ENCODE assay signal across 17 cellular contexts in the genomic region with DNA sequence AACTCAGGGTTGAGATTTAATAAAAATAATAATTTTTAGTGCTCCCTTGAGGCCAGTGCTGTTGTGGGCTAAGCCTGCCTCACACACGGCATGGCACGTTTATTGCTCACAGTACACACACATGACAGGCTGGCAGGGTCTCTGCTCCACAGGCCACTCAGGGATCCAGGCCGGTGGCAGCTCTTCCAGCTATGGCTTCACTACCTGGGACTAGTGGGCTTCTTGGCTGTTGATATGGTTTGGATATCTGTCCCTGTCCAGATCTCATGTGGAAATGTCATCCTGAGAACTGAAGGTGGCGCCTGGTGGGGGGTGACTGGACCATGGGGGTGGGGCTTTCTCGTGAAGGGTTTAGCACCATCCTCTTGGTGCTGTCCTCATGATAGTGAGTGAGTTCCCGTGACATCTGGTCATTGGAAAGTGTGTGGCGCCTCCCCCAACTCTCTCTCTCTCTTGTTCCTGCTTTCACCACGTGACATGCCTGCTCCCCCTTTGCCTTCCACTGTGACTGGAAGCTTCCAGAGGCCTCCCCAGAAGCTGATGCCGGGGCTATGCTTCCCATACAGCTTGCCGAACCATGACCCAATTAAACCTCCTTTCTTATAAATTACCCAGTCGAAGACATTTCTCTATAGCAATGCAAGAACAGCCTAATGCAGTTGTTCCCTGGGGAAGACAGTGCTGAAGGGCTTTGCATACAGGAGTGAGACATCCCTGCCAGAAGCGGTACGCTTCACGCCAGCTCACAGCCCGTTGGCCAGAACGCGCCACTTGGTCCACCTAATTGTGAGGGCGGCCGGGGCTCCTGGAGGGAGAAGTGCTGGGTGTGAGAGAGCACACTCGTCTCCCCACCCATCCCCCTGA.
DNase-seq lines count a peak whose midpoint lies in the region; ATAC-seq, FAIRE-seq and TF ChIP-seq lines count a peak whose summit lies in the region.
"Had no signal": no experiment of that assay in that cellular context is flagged by ENCODE, and none has a peak within 500 bp of the region (broad histone marks: within the 10 kb centered on the region; RNA-seq: fewer than 3 reads in every experiment).

No MANE protein-coding gene starts in this region.

- BruUV-seq in K562 (replicated peaks; lab: Mats Ljungman, UMichigan) = no TSS peak

- peaks cover 12% of the 10 kb centered on the region for H3K4me1 ChIP-seq in DOHH2 (ENCODE audit: control insufficient read depth, low read length)
- peaks cover 0 to 3% of the 10 kb centered on the region in 2 experiments; a peak in 2 of 5 replicates for H3K4me1 ChIP-seq in K562 (replicated peaks in 1 of 2; ENCODE audit: control insufficient read depth in 2 of 2, insufficient read depth in 2 of 2, low read length in 2 of 2)
- no peaks in the 10 kb centered on the region for H3K4me1 ChIP-seq in osteoblast (ENCODE audit: insufficient read depth, low read length)
- no peaks in the 10 kb centered on the region for H3K4me1 ChIP-seq in spleen
- H3K4me1 ChIP-seq: Caco-2 had no signal

- TF ChIP-seq CTCF in DOHH2 (IDR thresholded peaks at IDR 0.05; ENCODE audit: low read depth, low read length, poor library complexity, severe bottlenecking) (peak; percentile 30), K562 (IDR thresholded peaks at IDR 0.05 in 2 of 3, conservative IDR thresholded peaks at IDR 0.05 in 1 of 3; ENCODE audit: insufficient read depth in 2 of 3, low read depth in 1 of 3, low read length in 3 of 3) (peak in 2 of 3 experiments; percentile 7; a peak in 2 of 6 replicates), osteoblast (IDR thresholded peaks at IDR 0.05; ENCODE audit: extremely low read depth, low read depth, low read length) (no peak), spleen (IDR thresholded peaks at IDR 0.05 in 8 of 11, conservative IDR thresholded peaks at IDR 0.05 in 3 of 11) (no peak)

- in situ Hi-C loops in K562 (cut with MboI) = no loop called here

- no peak for TF ChIP-seq RAD21 in K562 (CRISPR knock-in tag; conservative IDR thresholded peaks at IDR 0.05 in 1 of 2, IDR thresholded peaks at IDR 0.05 in 1 of 2)

- TF ChIP-seq EP300 in K562 (IDR thresholded peaks at IDR 0.05; ENCODE audit: low read length) = no peak

- H3K36me3 ChIP-seq in DOHH2 (ENCODE audit: control insufficient read depth, low read length) = no peaks in the 10 kb centered on the region
- H3K36me3 ChIP-seq in K562 (ENCODE audit: control insufficient read depth, insufficient read depth, low read length) = no peaks in the 10 kb centered on the region
- no peaks in the 10 kb centered on the region for H3K36me3 ChIP-seq in osteoblast (ENCODE audit: insufficient read depth, low read length)
- H3K36me3 ChIP-seq in spleen = no peaks in the 10 kb centered on the region
- H3K36me3 ChIP-seq: BLaER1 had no signal

- H3K79me2 ChIP-seq in DOHH2 (ENCODE audit: control insufficient read depth, low read length) (no peaks in the 10 kb centered on the region), K562 (ENCODE audit: control insufficient read depth, insufficient read depth, low read length) (no peaks in the 10 kb centered on the region), osteoblast (ENCODE audit: insufficient read depth, low read length) (no peaks in the 10 kb centered on the region)

- POLR2A ChIA-PET in K562 (lab: Yijun Ruan, JAX) = interaction anchor here (0.6 kb wide), 1 partner anchor 1188 kb away, joined by 3 read pairs; no protein-coding TSS in a partner anchor

- H4K20me1 ChIP-seq in DOHH2 (ENCODE audit: control insufficient read depth, insufficient read depth, low read depth, low read length) (no peaks in the 10 kb centered on the region), K562 (replicated peaks; ENCODE audit: control insufficient read depth, insufficient read depth, low read length) (peaks cover 9% of the 10 kb centered on the region; the same call in 1 of the 2 replicates), osteoblast (ENCODE audit: insufficient read depth, low read length) (no peaks in the 10 kb centered on the region)
- H4K20me1 ChIP-seq: BLaER1 had no signal

- intact Hi-C loops in K562 (cut with micrococcal nuclease) (no loop called here), spleen (cut with DNase I; ENCODE audit: low total_unique reads) (no loop called here)

- 1% methylated on average over 20 of the region's 20 CpGs for WGBS in K562 (ENCODE audit: insufficient coverage, low coverage, missing lambda C conversion rate)
- 70 to 87% (median 87%) methylated on average over 16 to 20 of the region's 20 CpGs for WGBS in spleen, 5 donors

- H3K27me3 ChIP-seq in DOHH2 (ENCODE audit: control insufficient read depth, low read length) (no peaks in the 10 kb centered on the region), K562 (ENCODE audit: control insufficient read depth in 2 of 2, insufficient read depth in 2 of 2, low read length in 2 of 2) (peaks cover 28 to 72% of the 10 kb centered on the region in 2 experiments), osteoblast (ENCODE audit: insufficient read depth, low read length) (no peaks in the 10 kb centered on the region), spleen (replicated peaks in 1 of 7) (peaks cover 0 to 19% (median 0%) of the 10 kb centered on the region in 7 donors)

- no peaks in the 10 kb centered on the region for H3F3A ChIP-seq in DOHH2 (ENCODE audit: control insufficient read depth, insufficient read depth)

- ATAC-seq in K562 (peak; percentile 71), GM19324 (IDR thresholded peaks at IDR 0.05; ENCODE audit: low FRiP score, unreplicated experiment) (no peak)

- no peak for TF ChIP-seq POLR2A in K562 (conservative IDR thresholded peaks at IDR 0.05)
- TF ChIP-seq POLR2A in spleen (IDR thresholded peaks at IDR 0.05) = no peak

- no peak overlapping the region for H3K4me3 ChIP-seq in DOHH2 (ENCODE audit: low read length)
- no peak overlapping the region for H3K4me3 ChIP-seq in K562
- H3K4me3 ChIP-seq in osteoblast (ENCODE audit: insufficient read depth, low read length) = no peak overlapping the region
- no peak overlapping the region for H3K4me3 ChIP-seq in spleen
- H3K4me3 ChIP-seq: BLaER1, GM23248 had no signal

- H3K27ac ChIP-seq in DOHH2 (ENCODE audit: low read depth, low read length) = no peak overlapping the region
- no peak overlapping the region for H3K27ac ChIP-seq in K562 (ENCODE audit: extremely low read depth, low read depth, low read length)
- H3K27ac ChIP-seq in osteoblast (ENCODE audit: low read depth, low read length) = no peak overlapping the region
- H3K27ac ChIP-seq in spleen = no peak overlapping the region
- H3K27ac ChIP-seq: BLaER1, GM23248 had no signal

- CTCF ChIA-PET in K562 (lab: Yijun Ruan, JAX; ENCODE audit: low intra/inter-chr PET ratio) = no interaction called here

- H3K9ac ChIP-seq in K562 (ENCODE audit: insufficient read depth in 1 of 2, low read depth in 2 of 2, low read length in 2 of 2) = no peak overlapping the region
- H3K9ac ChIP-seq: BLaER1, GM23248 had no signal

- H3K9me3 ChIP-seq in DOHH2 (ENCODE audit: control insufficient read depth, insufficient read depth, low read length) = no peaks in the 10 kb centered on the region
- H3K9me3 ChIP-seq in K562 (replicated peaks; ENCODE audit: control insufficient read depth, insufficient read depth, low read depth, low read length) = no peaks in the 10 kb centered on the region
- H3K9me3 ChIP-seq in osteoblast (ENCODE audit: low read depth, low read length) = no peaks in the 10 kb centered on the region
- H3K9me3 ChIP-seq in spleen = peaks cover 0 to 7% (median 0%) of the 10 kb centered on the region in 8 donors
- H3K9me3 ChIP-seq: BLaER1, Caco-2 had no signal

- no peak overlapping the region for H2AFZ ChIP-seq in K562 (ENCODE audit: low read depth, low read length)
- no peak overlapping the region for H2AFZ ChIP-seq in osteoblast (ENCODE audit: low read length)
- H2AFZ ChIP-seq: GM23248 had no signal

- no peaks in the 10 kb centered on the region for H3K9me2 ChIP-seq in DOHH2 (replicated peaks; ENCODE audit: control insufficient read depth, low read length)

- no peaks in the 10 kb centered on the region for H3K9me1 ChIP-seq in K562 (ENCODE audit: control insufficient read depth, insufficient read depth, low read length)

- peak in 3 of 4 experiments; percentile 21 to 31 (median 27) for DNase-seq in K562 (ENCODE audit: extremely low read depth in 1 of 4, low spot score in 3 of 4)
- peak; percentile 75 for DNase-seq in osteoblast (ENCODE audit: insufficient read length, low spot score, missing footprints)
- peak; percentile 47 for DNase-seq in spleen
- DNase-seq in cerebellar nuclear complex (lab: John Stamatoyannopoulos, UW) = no peak
- DNase-seq in NCI-H774 (lab: John Stamatoyannopoulos, UW) = no peak
- DNase-seq: 8988T; AML-193; Caco-2; CD8-positive, alpha-beta memory T cell; DND-41; GF-D8; GM23248; H7; IMR-90 had no signal

- H3K4me2 ChIP-seq in DOHH2 (ENCODE audit: low read length) = no peak overlapping the region
- H3K4me2 ChIP-seq in K562 (ENCODE audit: insufficient read depth, low read length) = no peak overlapping the region; the same call in 1 of the 2 replicates
- H3K4me2 ChIP-seq in osteoblast (ENCODE audit: insufficient read depth, low read length) = no peak overlapping the region
- H3K4me2 ChIP-seq: BLaER1 had no signal

- no peak for FAIRE-seq in K562 (lab: Jason Lieb, UNC)

TF ChIP-seq in K562, 482 proteins besides CTCF, POLR2A, EP300 and RAD21 (continues in another document):
- TF ChIP-seq, protein P1, sequence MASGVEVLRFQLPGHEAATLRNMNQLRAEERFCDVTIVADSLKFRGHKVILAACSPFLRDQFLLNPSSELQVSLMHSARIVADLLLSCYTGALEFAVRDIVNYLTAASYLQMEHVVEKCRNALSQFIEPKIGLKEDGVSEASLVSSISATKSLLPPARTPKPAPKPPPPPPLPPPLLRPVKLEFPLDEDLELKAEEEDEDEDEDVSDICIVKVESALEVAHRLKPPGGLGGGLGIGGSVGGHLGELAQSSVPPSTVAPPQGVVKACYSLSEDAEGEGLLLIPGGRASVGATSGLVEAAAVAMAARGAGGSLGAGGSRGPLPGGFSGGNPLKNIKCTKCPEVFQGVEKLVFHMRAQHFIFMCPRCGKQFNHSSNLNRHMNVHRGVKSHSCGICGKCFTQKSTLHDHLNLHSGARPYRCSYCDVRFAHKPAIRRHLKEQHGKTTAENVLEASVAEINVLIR (CRISPR knock-in tag; IDR thresholded peaks at IDR 0.05) = no peak
- TF ChIP-seq, protein P2, sequence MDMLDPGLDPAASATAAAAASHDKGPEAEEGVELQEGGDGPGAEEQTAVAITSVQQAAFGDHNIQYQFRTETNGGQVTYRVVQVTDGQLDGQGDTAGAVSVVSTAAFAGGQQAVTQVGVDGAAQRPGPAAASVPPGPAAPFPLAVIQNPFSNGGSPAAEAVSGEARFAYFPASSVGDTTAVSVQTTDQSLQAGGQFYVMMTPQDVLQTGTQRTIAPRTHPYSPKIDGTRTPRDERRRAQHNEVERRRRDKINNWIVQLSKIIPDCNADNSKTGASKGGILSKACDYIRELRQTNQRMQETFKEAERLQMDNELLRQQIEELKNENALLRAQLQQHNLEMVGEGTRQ (CRISPR knock-in tag; IDR thresholded peaks at IDR 0.05) = peak; percentile 27; the same call in 1 of the 2 replicates
- no peak for TF ChIP-seq ZC3H4 (CRISPR knock-in tag; IDR thresholded peaks at IDR 0.05; ENCODE audit: borderline replicate concordance)
- TF ChIP-seq PHB (CRISPR knock-in tag; IDR thresholded peaks at IDR 0.05) = no peak
- TF ChIP-seq RAD51 (IDR thresholded peaks at IDR 0.05; ENCODE audit: borderline replicate concordance, low read depth) = peak; percentile 51; the same call in 1 of the 2 replicates

Comparison
In these comparisons a context has a peak if more than half of its experiments do, and no peak if none do; other contexts are left out.
1. CTCF ChIP-seq: peak in DOHH2 (single experiment) and K562 (2 of 3); none in osteoblast (single experiment) and spleen (0 of 11).
2. DNase-seq: peak in K562 (3 of 4), osteoblast (single experiment) and spleen (single experiment); none in cerebellar nuclear complex (0 of 2) and NCI-H774 (single experiment).